21 cellular contexts compared by ENCODE assay signal in the genomic region with DNA sequence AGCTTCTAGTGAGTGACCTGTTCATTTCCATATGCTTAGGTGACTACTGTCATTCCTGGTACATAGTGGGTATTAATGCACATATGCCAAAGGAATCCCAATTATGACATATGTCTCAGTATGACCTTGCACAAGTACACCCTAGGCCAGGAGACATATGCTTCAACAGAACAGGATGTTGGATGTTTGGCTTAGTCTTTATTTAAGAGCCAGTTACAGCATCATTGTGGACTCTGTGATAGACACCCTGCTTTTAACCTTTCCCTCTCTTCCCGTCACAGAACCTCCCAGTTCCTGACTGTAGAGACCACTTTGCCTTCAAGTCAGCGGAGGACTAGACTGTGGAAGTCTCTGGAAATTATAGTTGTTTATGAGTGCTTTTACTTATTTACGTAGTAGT.
DNase-seq lines count a peak whose midpoint lies in the region; ATAC-seq and TF ChIP-seq lines count a peak whose summit lies in the region.
"Had no signal": no experiment of that assay in that cellular context is flagged by ENCODE, and none has a peak within 500 bp of the region (broad histone marks: within the 10 kb centered on the region; RNA-seq: fewer than 3 reads in every experiment).

No MANE protein-coding gene starts in this region.

- H3K36me3 Mint-ChIP-seq in memory B cell: peaks cover 34% of the 10 kb centered on the region
- H3K36me3 Mint-ChIP-seq in activated naive CD4-positive, alpha-beta T cell treated with anti-CD3 and anti-CD28 coated beads, Interleukin-2, amount 10 ng/mL, durations not matched to agents 7 days and 5 days: peaks cover 14% of the 10 kb centered on the region

- BruUV-seq in IMR-90 (replicated peaks; lab: Mats Ljungman, UMichigan): no TSS peak

- H2BK120ac ChIP-seq in IMR-90 (ENCODE audit: low read depth, low read length): no peak overlapping the region

- no CpG with 5 or more reads among the region's 3 CpGs for WGBS in IMR-90 (ENCODE audit: extremely low coverage in 2 of 2, insufficient read length in 1 of 2), 2 experiments

- 0 out of 2 replicates have a peak overlapping the region, but pooled peaks have one; percentile 30 for H2AK5ac ChIP-seq in IMR-90 (ENCODE audit: low read depth, low read length)

- peak overlapping the region; percentile 33 for H3K27ac Mint-ChIP-seq in memory B cell
- H3K27ac Mint-ChIP-seq in activated naive CD4-positive, alpha-beta T cell treated with anti-CD3 and anti-CD28 coated beads, Interleukin-2, amount 10 ng/mL, durations not matched to agents 7 days and 5 days: no peak overlapping the region
- H3K27ac Mint-ChIP-seq: B cell; CD4-positive, CD25-positive, alpha-beta regulatory T cell; CD8-positive, alpha-beta T cell; H9 had no signal

- H3K9me3 ChIP-seq in IMR-90 (ENCODE audit: control insufficient read depth, insufficient read depth, low read length): no peaks in the 10 kb centered on the region
- H3K9me3 ChIP-seq in RWPE2 (ENCODE audit: severe bottlenecking): no peaks in the 10 kb centered on the region
- H3K9me3 ChIP-seq: BLaER1, Caco-2 had no signal

- no peak overlapping the region for H2BK15ac ChIP-seq in IMR-90 (ENCODE audit: low read depth, low read length)

- H3K27me3 ChIP-seq in IMR-90 (ENCODE audit: control insufficient read depth, insufficient read depth, low read length): no peaks in the 10 kb centered on the region
- H3K27me3 ChIP-seq in RWPE2 (ENCODE audit: insufficient read depth, poor library complexity, severe bottlenecking): no peaks in the 10 kb centered on the region
- H3K27me3 ChIP-seq: BLaER1 had no signal

- H3K27me3 Mint-ChIP-seq in memory B cell: no peaks in the 10 kb centered on the region
- no peaks in the 10 kb centered on the region for H3K27me3 Mint-ChIP-seq in activated naive CD4-positive, alpha-beta T cell treated with anti-CD3 and anti-CD28 coated beads, Interleukin-2, amount 10 ng/mL, durations not matched to agents 7 days and 5 days
- H3K27me3 Mint-ChIP-seq: B cell; CD4-positive, CD25-positive, alpha-beta regulatory T cell had no signal

- no peak overlapping the region for H3K14ac ChIP-seq in IMR-90 (replicated peaks; ENCODE audit: low read depth, low read length)

- no peak overlapping the region for H3K4me3 ChIP-seq in IMR-90 (ENCODE audit: insufficient read depth, low read depth, low read length)
- no peak overlapping the region for H3K4me3 ChIP-seq in RWPE2 (ENCODE audit: severe bottlenecking)
- H3K4me3 ChIP-seq: BLaER1, GM23248 had no signal

- H3K4me1 ChIP-seq in IMR-90 (ENCODE audit: control insufficient read depth, insufficient read depth, low read length) (no peaks in the 10 kb centered on the region), RWPE2 (ENCODE audit: insufficient read depth, poor library complexity, severe bottlenecking) (no peaks in the 10 kb centered on the region)
- H3K4me1 ChIP-seq: Caco-2 had no signal

- CTCF ChIA-PET in IMR-90 (lab: Yijun Ruan, JAX): no interaction called here
- CTCF ChIA-PET in activated naive CD4-positive, alpha-beta T cell treated with anti-CD3 and anti-CD28 coated beads, Interleukin-2, amount 10 ng/mL, durations not matched to agents 7 days and 5 days (lab: Charles Lee): no interaction called here

- H3K27ac ChIP-seq in IMR-90 (ENCODE audit: insufficient read depth, low read length) (no peak overlapping the region), RWPE2 (ENCODE audit: poor library complexity, severe bottlenecking) (no peak overlapping the region)
- H3K27ac ChIP-seq: 22Rv1, BLaER1, C4-2B, GM23248 had no signal

- TF ChIP-seq RAD21 in IMR-90 (IDR thresholded peaks at IDR 0.05; ENCODE audit: low read length): no peak

- H4K20me1 ChIP-seq in IMR-90 (ENCODE audit: insufficient read depth, low read length): no peaks in the 10 kb centered on the region

- H3K56ac ChIP-seq in IMR-90 (ENCODE audit: extremely low read depth, insufficient read depth, low read length): no peak overlapping the region

- H4K5ac ChIP-seq in IMR-90 (ENCODE audit: low read depth, low read length): no peak overlapping the region

- no peak overlapping the region for H4K91ac ChIP-seq in IMR-90 (ENCODE audit: insufficient read depth, low read depth, low read length)

- no peak overlapping the region for H3K4me2 ChIP-seq in IMR-90 (ENCODE audit: low read depth, low read length)
- H3K4me2 ChIP-seq: BLaER1 had no signal

- no peak overlapping the region for H4K8ac ChIP-seq in IMR-90 (ENCODE audit: low read depth in 2 of 2, low read length in 2 of 2)

- no peak overlapping the region for H2BK5ac ChIP-seq in IMR-90 (ENCODE audit: low read depth, low read length, poor library complexity, severe bottlenecking)

- H3K4me1 Mint-ChIP-seq in memory B cell: peaks cover 38% of the 10 kb centered on the region
- peaks cover 14% of the 10 kb centered on the region for H3K4me1 Mint-ChIP-seq in activated naive CD4-positive, alpha-beta T cell treated with anti-CD3 and anti-CD28 coated beads, Interleukin-2, amount 10 ng/mL, durations not matched to agents 7 days and 5 days
- H3K4me1 Mint-ChIP-seq: H9 had no signal

- H2AK9ac ChIP-seq in IMR-90 (replicated peaks; ENCODE audit: low read depth, low read length, poor library complexity): no peak overlapping the region

- dilution Hi-C loops in IMR-90 (cut with HindIII; ENCODE audit: low sequenced_read_pairs, unreplicated experiment): no loop called here

- H3K36me3 ChIP-seq in IMR-90 (ENCODE audit: control insufficient read depth, insufficient read depth, low read length): peaks cover 6% of the 10 kb centered on the region
- H3K36me3 ChIP-seq in RWPE2 (ENCODE audit: low read depth): no peaks in the 10 kb centered on the region

- peaks cover 0 to 5% of the 10 kb centered on the region in 2 experiments; a peak in 1 of 4 replicates for H3K79me1 ChIP-seq in IMR-90 (ENCODE audit: low read depth in 1 of 2, low read length in 2 of 2)

- POLR2A ChIA-PET in IMR-90 (lab: Charles Lee; ENCODE audit: unreplicated experiment): no interaction called here

- TF ChIP-seq CTCF in IMR-90 (conservative IDR thresholded peaks at IDR 0.05; ENCODE audit: low read depth, low read length): no peak
- no peak for TF ChIP-seq CTCF in RWPE2 (IDR thresholded peaks at IDR 0.05; ENCODE audit: poor library complexity, severe bottlenecking)

- intact Hi-C loops in IMR-90 (cut with micrococcal nuclease): no loop called here

- H3K18ac ChIP-seq in IMR-90 (ENCODE audit: low read depth, low read length): no peak overlapping the region

- H2BK20ac ChIP-seq in IMR-90 (ENCODE audit: low read depth, low read length): no peak overlapping the region

- ATAC-seq in IMR-90 (ENCODE audit: low read depth) (no peak), RWPE2 (ENCODE audit: low read depth) (peak; percentile 25; the same call in 1 of the 3 replicates), memory B cell (ENCODE audit: low read depth) (no peak), HG02798 (IDR thresholded peaks at IDR 0.05; ENCODE audit: poor library complexity, unreplicated experiment) (no peak)
- ATAC-seq: CD8-positive, alpha-beta T cell; HCT116 had no signal

- no peak overlapping the region for H2AFZ ChIP-seq in IMR-90 (replicated peaks; ENCODE audit: low read length, poor library complexity)
- H2AFZ ChIP-seq: GM23248 had no signal

- in situ Hi-C loops in IMR-90 (cut with MboI; ENCODE audit: low sequenced_read_pairs): no loop called here

- H3K4me3 Mint-ChIP-seq in memory B cell: no peak overlapping the region
- no peak overlapping the region for H3K4me3 Mint-ChIP-seq in activated naive CD4-positive, alpha-beta T cell treated with anti-CD3 and anti-CD28 coated beads, Interleukin-2, amount 10 ng/mL, durations not matched to agents 7 days and 5 days
- H3K4me3 Mint-ChIP-seq: B cell; CD4-positive, CD25-positive, alpha-beta regulatory T cell; CD8-positive, alpha-beta T cell; H9 had no signal

- no peaks in the 10 kb centered on the region for H3K9me3 Mint-ChIP-seq in memory B cell
- H3K9me3 Mint-ChIP-seq in activated naive CD4-positive, alpha-beta T cell treated with anti-CD3 and anti-CD28 coated beads, Interleukin-2, amount 10 ng/mL, durations not matched to agents 7 days and 5 days: no peaks in the 10 kb centered on the region
- H3K9me3 Mint-ChIP-seq: CD8-positive, alpha-beta T cell; H9 had no signal

- H3K4ac ChIP-seq in IMR-90 (ENCODE audit: low read depth, low read length): no peak overlapping the region

- H3K9me1 ChIP-seq in IMR-90 (ENCODE audit: insufficient read depth, low read length): no peaks in the 10 kb centered on the region; the same call in 1 of the 2 replicates

- no peak for TF ChIP-seq POLR2A in IMR-90 (IDR thresholded peaks at IDR 0.05; ENCODE audit: low read depth, low read length)

- H3K23ac ChIP-seq in IMR-90 (ENCODE audit: low read depth, low read length): no peak overlapping the region

- no peak overlapping the region for H3K9ac ChIP-seq in IMR-90 (ENCODE audit: low read depth, low read length)
- H3K9ac ChIP-seq: BLaER1, GM23248 had no signal

- peak; percentile 37 for DNase-seq in DMS53 (lab: John Stamatoyannopoulos, UW)
- DNase-seq in DMS53 treated with DMSO at 0.1 percent for 48 hours (lab: John Stamatoyannopoulos, UW; ENCODE audit: unreplicated experiment): no peak
- DNase-seq in IMR-90: no peak
- DNase-seq in RWPE2 (ENCODE audit: low spot score): no peak
- no peak for DNase-seq in memory B cell (ENCODE audit: low spot score in 2 of 2)
- no peak for DNase-seq in NCI-H446 (lab: John Stamatoyannopoulos, UW)
- DNase-seq in activated naive CD4-positive, alpha-beta T cell treated with anti-CD3 and anti-CD28 coated beads, Interleukin-2, amount 10 ng/mL, durations not matched to agents 7 days and 5 days: no peak
- DNase-seq: Caco-2; CD4-positive, CD25-positive, alpha-beta regulatory T cell; CD8-positive, alpha-beta T cell; DMS153; DMS79 treated with DMSO at 0.1 percent for 48 hours; GF-D8; GM23248; H9 had no signal

TF ChIP-seq in IMR-90, 13 proteins besides CTCF, POLR2A, EP300 and RAD21 (continues in another document):
- no peak for TF ChIP-seq RCOR1 (IDR thresholded peaks at IDR 0.05; ENCODE audit: insufficient replicate concordance, low read length)
- no peak for TF ChIP-seq BHLHE40 (IDR thresholded peaks at IDR 0.05; ENCODE audit: low read depth, low read length)
- no peak for TF ChIP-seq NFE2L2 (IDR thresholded peaks at IDR 0.05; ENCODE audit: low read depth, low read length)
- TF ChIP-seq FOS (IDR thresholded peaks at IDR 0.05; ENCODE audit: low read depth, low read length): no peak
- no peak for TF ChIP-seq RFX5 (IDR thresholded peaks at IDR 0.05; ENCODE audit: low read depth, low read length)
- no peak for TF ChIP-seq MAZ (IDR thresholded peaks at IDR 0.05; ENCODE audit: borderline replicate concordance, low read depth, low read length)
- TF ChIP-seq, protein P1, sequence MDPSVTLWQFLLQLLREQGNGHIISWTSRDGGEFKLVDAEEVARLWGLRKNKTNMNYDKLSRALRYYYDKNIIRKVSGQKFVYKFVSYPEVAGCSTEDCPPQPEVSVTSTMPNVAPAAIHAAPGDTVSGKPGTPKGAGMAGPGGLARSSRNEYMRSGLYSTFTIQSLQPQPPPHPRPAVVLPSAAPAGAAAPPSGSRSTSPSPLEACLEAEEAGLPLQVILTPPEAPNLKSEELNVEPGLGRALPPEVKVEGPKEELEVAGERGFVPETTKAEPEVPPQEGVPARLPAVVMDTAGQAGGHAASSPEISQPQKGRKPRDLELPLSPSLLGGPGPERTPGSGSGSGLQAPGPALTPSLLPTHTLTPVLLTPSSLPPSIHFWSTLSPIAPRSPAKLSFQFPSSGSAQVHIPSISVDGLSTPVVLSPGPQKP (IDR thresholded peaks at IDR 0.05; ENCODE audit: borderline replicate concordance, low read depth, low read length): no peak
- TF ChIP-seq CHD1 (IDR thresholded peaks at IDR 0.05; ENCODE audit: low read depth, low read length): no peak
